Comparison of ENCODE assay signal across 13 cellular contexts in genomic region chr19:41306394-41306793, GRCh38. TPM values are rescaled to one million over a fixed set of nuclear protein-coding genes. Genes with fewer than 3 reads are reported as not detected.
DNase-seq lines count a peak whose midpoint lies in the region; ATAC-seq and TF ChIP-seq lines count a peak whose summit lies in the region.
"Had no signal": no experiment of that assay in that cellular context is flagged by ENCODE, and none has a peak within 500 bp of the region (broad histone marks: within the 10 kb centered on the region; RNA-seq: fewer than 3 reads in every experiment).

No MANE protein-coding gene starts in this region.

- no peaks in the 10 kb centered on the region for H3K9me3 ChIP-seq in A673 (ENCODE audit: low read depth, low read length, poor library complexity, severe bottlenecking)
- no peaks in the 10 kb centered on the region for H3K9me3 ChIP-seq in GM23248 (ENCODE audit: low read depth)
- H3K9me3 ChIP-seq in adipocyte (ENCODE audit: control insufficient read depth, low read length), result no peaks in the 10 kb centered on the region

- no peaks in the 10 kb centered on the region for H4K20me1 ChIP-seq in GM23248 (ENCODE audit: insufficient read depth)

- H3K4me3 Mint-ChIP-seq in neural crest cell, result peak overlapping the region; percentile 14

- H3K27ac ChIP-seq in A673 (ENCODE audit: low read depth, low read length, poor library complexity, severe bottlenecking) (peak overlapping the region; percentile 41), GM23248 (0 out of 2 replicates have a peak overlapping the region, but pooled peaks have one; percentile 95)
- H3K27ac ChIP-seq: foreskin keratinocyte had no signal

- intact Hi-C loops in A673 (cut with micrococcal nuclease; ENCODE audit: unreplicated experiment), result no loop called here

- in situ Hi-C loops in GM23248 (cut with MboI), result no loop called here

- H3F3A ChIP-seq in GM23248 (ENCODE audit: insufficient read depth), result peaks cover 46% of the 10 kb centered on the region

- no peak overlapping the region for H3K4me2 ChIP-seq in GM23248 (ENCODE audit: unreplicated experiment)

- H3K9ac ChIP-seq in GM23248 (peak overlapping the region; percentile 29; the same call in 1 of the 2 replicates), adipocyte (ENCODE audit: low read length) (peak overlapping the region; percentile 9)

- CTCF ChIA-PET in A673 (lab: Charles Lee), result interaction anchor here (0.7 kb wide), 1 partner anchor 151 kb away, joined by 6 read pairs; no protein-coding TSS in a partner anchor

- BruUV-seq in A673 (replicated peaks; lab: Mats Ljungman, UMichigan), result no TSS peak

- ATAC-seq in HG03521 (IDR thresholded peaks at IDR 0.05; ENCODE audit: unreplicated experiment) (no peak), GM21786 (IDR thresholded peaks at IDR 0.05; ENCODE audit: unreplicated experiment) (no peak), GM19467 (IDR thresholded peaks at IDR 0.05; ENCODE audit: unreplicated experiment) (no peak)
- ATAC-seq: foreskin keratinocyte, HCT116 had no signal

- 84 to 86% methylated on average over 9 to 11 of the region's 11 CpGs for WGBS in GM23248 (ENCODE audit: low coverage in 1 of 2, low lambda C conversion rate in 2 of 2, missing lambda C conversion rate in 2 of 2), 2 experiments

- no peaks in the 10 kb centered on the region for H3K9me2 ChIP-seq in GM23248 (ENCODE audit: insufficient read depth)

- no peaks in the 10 kb centered on the region for H3K27me3 ChIP-seq in A673 (replicated peaks; ENCODE audit: insufficient read depth, low read depth, low read length, poor library complexity)
- H3K27me3 ChIP-seq in GM23248 (replicated peaks; ENCODE audit: insufficient read depth), result no peaks in the 10 kb centered on the region
- no peaks in the 10 kb centered on the region for H3K27me3 ChIP-seq in adipocyte (replicated peaks; ENCODE audit: control insufficient read depth, insufficient read depth, low read length)
- H3K27me3 ChIP-seq: foreskin keratinocyte had no signal

- peaks cover 9% of the 10 kb centered on the region for H3K79me2 ChIP-seq in GM23248 (ENCODE audit: insufficient read depth)

- H3K27me3 Mint-ChIP-seq in neural crest cell (ENCODE audit: low read depth), result peaks cover 9% of the 10 kb centered on the region

- H3K27ac Mint-ChIP-seq in neural crest cell (ENCODE audit: unreplicated experiment), result peak overlapping the region; percentile 70

- no peak overlapping the region for H3K4me3 ChIP-seq in A673 (ENCODE audit: low read depth, low read length, poor library complexity, severe bottlenecking)
- H3K4me3 ChIP-seq in GM23248, result no peak overlapping the region
- H3K4me3 ChIP-seq in adipocyte (ENCODE audit: low read length), result no peak overlapping the region

- H3K36me3 ChIP-seq in A673 (ENCODE audit: insufficient read depth, low read length, poor library complexity, severe bottlenecking) (peaks cover 67% of the 10 kb centered on the region), GM23248 (ENCODE audit: low read depth) (peaks cover 30% of the 10 kb centered on the region), adipocyte (ENCODE audit: control insufficient read depth, insufficient read depth, low read length, severe bottlenecking) (peaks cover 61% of the 10 kb centered on the region)

- TF ChIP-seq CTCF in A673 (conservative IDR thresholded peaks at IDR 0.05; ENCODE audit: low read depth, low read length) (no peak), neural crest cell (conservative IDR thresholded peaks at IDR 0.05) (no peak)

- H3K4me1 Mint-ChIP-seq in neural crest cell, result peaks cover 28% of the 10 kb centered on the region

- peaks cover 6% of the 10 kb centered on the region for H3K36me3 Mint-ChIP-seq in neural crest cell (ENCODE audit: low read depth)

- H2AFZ ChIP-seq in GM23248, result no peak overlapping the region

- DNase-seq in A673 (ENCODE audit: low spot score), result no peak
- DNase-seq in GM23248, result no peak
- no peak for DNase-seq in adipocyte (ENCODE audit: low read depth)
- no peak for DNase-seq in neural crest cell (ENCODE audit: low read depth, low spot score)
- no peak for DNase-seq in NCI-H510A (lab: John Stamatoyannopoulos, UW)
- DNase-seq: COR-L47, cortex of kidney, foreskin keratinocyte, NCI-H446 treated with DMSO at 0.1 percent for 48 hours had no signal

- no peaks in the 10 kb centered on the region for H3K9me3 Mint-ChIP-seq in neural crest cell

- peaks cover 12% of the 10 kb centered on the region for H3K4me1 ChIP-seq in A673 (ENCODE audit: insufficient read depth, low read length, poor library complexity, severe bottlenecking)
- peaks cover 16% of the 10 kb centered on the region for H3K4me1 ChIP-seq in GM23248 (ENCODE audit: insufficient read depth)
- peaks cover 21% of the 10 kb centered on the region for H3K4me1 ChIP-seq in adipocyte (ENCODE audit: control insufficient read depth, insufficient read depth, low read length)
- H3K4me1 ChIP-seq: foreskin keratinocyte had no signal

- POLR2A ChIA-PET in A673 (lab: Charles Lee; ENCODE audit: low non-redundant PET), result no interaction called here

RNA-seq across cellular contexts. Expression of gene CCDC97, which starts 3.6 kb away (rescaled TPM):
- total RNA-seq in A673 (2021), result 40.8 and 41.8 TPM in 2 replicates
- 5.2 and 5.9 TPM in 2 replicates for total RNA-seq in GM23248 (2014; rRNA removed; shearing (Covaris generic))
- 11.4 and 12.3 TPM in 2 replicates for polyA plus RNA-seq in GM23248 (2016; fragmentation: Nextera tagmentation; extraction: Ambion mirVana)
- total RNA-seq in neural crest cell, result 47.3 and 48.5 TPM in 2 replicates

RNA-seq across cellular contexts. Expression of gene HNRNPUL1, which starts 42.2 kb away (rescaled TPM):
- total RNA-seq in A673 (2021) (342 and 344 TPM in 2 replicates), neural crest cell (306 and 320 TPM in 2 replicates)
- 107 and 111 TPM in 2 replicates for total RNA-seq in GM23248 (2014; rRNA removed; shearing (Covaris generic))
- 105 and 112 TPM in 2 replicates for polyA plus RNA-seq in GM23248 (2016; fragmentation: Nextera tagmentation; extraction: Ambion mirVana)

RNA-seq across cellular contexts. Expression of gene TGFB1, which starts 47.3 kb away (rescaled TPM):
- 92.4 and 102 TPM in 2 replicates for total RNA-seq in A673 (2021)
- total RNA-seq in GM23248 (2014; rRNA removed; shearing (Covaris generic)), result 21.4 and 23.5 TPM in 2 replicates
- polyA plus RNA-seq in GM23248 (2016; fragmentation: Nextera tagmentation; extraction: Ambion mirVana), result 12.4 and 13.9 TPM in 2 replicates
- total RNA-seq in neural crest cell, result 2.2 and 3.1 TPM in 2 replicates

RNA-seq across cellular contexts. Expression of gene B9D2, which starts 57.6 kb away (rescaled TPM):
- total RNA-seq in A673 (2021) (9.9 and 10.7 TPM in 2 replicates), neural crest cell (11.7 and 13.8 TPM in 2 replicates)
- total RNA-seq in GM23248 (2014; rRNA removed; shearing (Covaris generic)), result 8.1 and 9.6 TPM in 2 replicates
- polyA plus RNA-seq in GM23248 (2016; fragmentation: Nextera tagmentation; extraction: Ambion mirVana), result 13.2 and 13.8 TPM in 2 replicates
